Comparison of ENCODE assay signal across 3 cellular contexts in the genomic region with DNA sequence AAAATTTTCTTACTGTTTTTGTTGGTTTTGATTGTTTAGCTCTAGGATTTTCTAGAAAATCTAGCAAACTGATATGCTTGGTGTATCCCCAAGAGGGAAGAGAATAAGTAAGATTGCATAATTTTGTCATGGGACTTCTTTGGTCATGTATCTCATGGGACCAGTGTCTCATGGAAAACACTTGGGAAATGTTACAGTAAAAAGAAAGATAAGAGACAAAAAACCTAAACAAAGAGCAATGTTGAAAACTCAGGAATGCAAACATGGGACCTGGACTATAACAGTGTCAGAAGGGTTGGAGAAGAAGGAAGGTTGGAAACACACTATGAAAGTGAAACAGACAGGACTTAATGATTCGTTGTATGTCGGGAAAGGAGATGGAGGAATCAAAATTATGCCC.
"Had no signal": no experiment of that assay in that cellular context is flagged by ENCODE, and none has a peak within 500 bp of the region (broad histone marks: within the 10 kb centered on the region; RNA-seq: fewer than 3 reads in every experiment).

No MANE protein-coding gene starts in this region.

- H3K4me3 ChIP-seq: GM12878 had no signal

- ATAC-seq: GM12878 had no signal

- DNase-seq: GDM1, GF-D8 had no signal
